12 cellular contexts compared by ENCODE assay signal in the genomic region with DNA sequence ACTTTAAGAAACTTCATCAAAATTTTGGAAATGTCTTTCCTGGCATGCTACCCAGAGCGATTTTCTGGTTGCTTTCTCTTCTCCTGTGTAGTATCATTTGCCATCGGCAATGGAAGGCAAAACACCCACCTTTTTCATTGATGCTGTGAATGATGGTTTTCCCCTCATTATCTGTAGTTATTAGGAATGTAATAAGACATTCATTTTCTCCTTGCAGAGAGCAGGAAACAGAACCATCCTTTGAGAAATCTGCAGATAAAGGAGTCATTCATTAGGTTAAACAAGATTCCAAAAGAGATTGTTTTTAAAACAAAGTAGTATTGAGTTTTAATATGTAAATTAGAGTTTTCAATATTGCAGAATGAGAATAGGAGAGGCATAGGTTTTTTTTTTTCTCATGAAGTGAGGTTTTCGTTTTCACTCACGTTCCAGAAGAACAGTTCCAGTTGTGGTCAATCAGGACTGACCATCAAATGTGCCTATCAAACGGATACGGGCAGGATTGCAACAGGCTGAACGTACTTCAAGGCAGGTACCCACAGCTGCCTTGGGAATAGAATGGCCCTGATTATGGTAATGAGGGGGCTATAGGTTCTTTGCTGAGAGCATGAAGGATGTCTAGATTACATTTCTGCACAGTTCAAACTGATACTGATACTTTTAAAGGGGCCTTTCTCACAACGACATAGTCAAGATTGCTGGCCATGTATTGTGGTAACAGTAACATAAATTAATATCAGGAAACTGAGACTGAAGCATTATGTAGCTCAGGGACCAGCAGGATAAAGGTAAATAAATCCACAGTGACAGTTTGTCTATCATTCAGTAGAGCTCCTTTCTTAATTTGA. TPM values are rescaled to one million over a fixed set of nuclear protein-coding genes. Genes with fewer than 3 reads are reported as not detected.
DNase-seq lines count a peak whose midpoint lies in the region; ATAC-seq, FAIRE-seq and TF ChIP-seq lines count a peak whose summit lies in the region.
"Had no signal": no experiment of that assay in that cellular context is flagged by ENCODE, and none has a peak within 500 bp of the region (broad histone marks: within the 10 kb centered on the region; RNA-seq: fewer than 3 reads in every experiment).

No MANE protein-coding gene starts in this region.

- H2AFZ ChIP-seq in SK-N-SH (ENCODE audit: low read depth), result no peak overlapping the region; the same call in 1 of the 2 replicates

- H3K9ac ChIP-seq in SK-N-SH, result no peak overlapping the region

- H3K27ac ChIP-seq in SK-N-SH (ENCODE audit: low read depth in 2 of 2, low read length in 1 of 2), result no peak overlapping the region

- no peak for TF ChIP-seq POLR2A in H54 (IDR thresholded peaks at IDR 0.05; ENCODE audit: low read depth, low read length)

- H3K36me3 ChIP-seq in SK-N-SH (replicated peaks in 1 of 2; ENCODE audit: control insufficient read depth in 1 of 2, insufficient read depth in 2 of 2, low read length in 1 of 2), result no peaks in the 10 kb centered on the region
- H3K36me3 ChIP-seq: HAP-1 had no signal

- no peaks in the 10 kb centered on the region for H3F3A ChIP-seq in SK-N-SH (replicated peaks; ENCODE audit: insufficient read depth)

- no peak for DNase-seq in HuH-7 (ENCODE audit: low spot score)
- no peak for DNase-seq in SK-N-SH
- no peak for DNase-seq in RCC 7860 (ENCODE audit: low spot score)
- no peak for DNase-seq in H54 (ENCODE audit: insufficient read length, low spot score)
- DNase-seq: effector memory CD4-positive, alpha-beta T cell; left ventricle myocardium superior; stimulated activated naive B cell treated with anti-CD40 and anti-IgM and Interleukin-4, amounts not matched to agents 10 μg/mL and 1 μg/mL and 100 μg/mL, for 72 hours had no signal

- no peaks in the 10 kb centered on the region for H4K20me1 ChIP-seq in SK-N-SH (ENCODE audit: insufficient read depth)

- no peak for TF ChIP-seq RAD21 in SK-N-SH (IDR thresholded peaks at IDR 0.05; ENCODE audit: low read length)

- H3K4me2 ChIP-seq in SK-N-SH, result no peak overlapping the region

- H3K79me2 ChIP-seq in SK-N-SH (ENCODE audit: insufficient read depth), result no peaks in the 10 kb centered on the region

- H3K9me2 ChIP-seq in SK-N-SH, result no peaks in the 10 kb centered on the region

- H3K4me3 ChIP-seq in SK-N-SH (ENCODE audit: low read depth in 2 of 2, low read length in 1 of 2), result no peak overlapping the region
- H3K4me3 ChIP-seq: HAP-1 had no signal

- H3K27me3 ChIP-seq in SK-N-SH (ENCODE audit: insufficient read depth), result no peaks in the 10 kb centered on the region

- FAIRE-seq in RCC 7860 (lab: Jason Lieb, UNC) (no peak), H54 (lab: Jason Lieb, UNC) (no peak)

- WGBS in SK-N-SH (ENCODE audit: low lambda C conversion rate), result 94% methylated on average over 8 of the region's 8 CpGs

- POLR2A ChIA-PET in SK-N-SH (lab: Yijun Ruan, JAX), result no interaction called here

- TF ChIP-seq CTCF in SK-N-SH (IDR thresholded peaks at IDR 0.05), result no peak

- CTCF ChIA-PET in SK-N-SH (lab: Yijun Ruan, JAX), result interaction anchor here (1.0 to 1.1 kb wide), 2 partner anchors 98 to 952 kb away, joined by 3 to 5 read pairs; no protein-coding TSS in a partner anchor

- peaks cover 5 to 7% of the 10 kb centered on the region in 2 experiments; a peak in 2 of 4 replicates for H3K4me1 ChIP-seq in SK-N-SH (ENCODE audit: control insufficient read depth in 1 of 2, insufficient read depth in 2 of 2, low read depth in 1 of 2, low read length in 1 of 2)

- TF ChIP-seq EP300 in SK-N-SH (IDR thresholded peaks at IDR 0.05; ENCODE audit: borderline replicate concordance in 1 of 2, low read depth in 1 of 2, low read length in 1 of 2), result no peak

- H3K9me3 ChIP-seq in SK-N-SH, result no peaks in the 10 kb centered on the region
- H3K9me3 ChIP-seq: HAP-1 had no signal

- ATAC-seq in GM18498 (IDR thresholded peaks at IDR 0.05; ENCODE audit: unreplicated experiment), result peak; percentile 62
- ATAC-seq in GM19463 (IDR thresholded peaks at IDR 0.05; ENCODE audit: unreplicated experiment), result peak; percentile 73
- ATAC-seq in HG02852 (IDR thresholded peaks at IDR 0.05; ENCODE audit: unreplicated experiment), result peak; percentile 80
- ATAC-seq in HG03460 (IDR thresholded peaks at IDR 0.05; ENCODE audit: unreplicated experiment), result peak; percentile 60
- ATAC-seq: left ventricle myocardium superior had no signal

TF ChIP-seq in SK-N-SH, 30 proteins besides CTCF, POLR2A, EP300 and RAD21:
- no peak for TF ChIP-seq YY1 (IDR thresholded peaks at IDR 0.05; ENCODE audit: low read depth)

RNA-seq across cellular contexts. Expression of a gene that starts 49.8 kb away (rescaled TPM):
- polyA plus RNA-seq in SK-N-SH (2012; rRNA removed), result not detected in 2 replicates
- polyA plus RNA-seq in SK-N-SH (2012; cell fraction: cytosol; rRNA removed), result not detected in 2 replicates
- 0.01 TPM in 1 of 2 replicates, not detected in the other for polyA plus RNA-seq in SK-N-SH (2012; cell fraction: nucleus; rRNA removed)
